Comparison of ENCODE assay signal across 1 cellular context in the genomic region with DNA sequence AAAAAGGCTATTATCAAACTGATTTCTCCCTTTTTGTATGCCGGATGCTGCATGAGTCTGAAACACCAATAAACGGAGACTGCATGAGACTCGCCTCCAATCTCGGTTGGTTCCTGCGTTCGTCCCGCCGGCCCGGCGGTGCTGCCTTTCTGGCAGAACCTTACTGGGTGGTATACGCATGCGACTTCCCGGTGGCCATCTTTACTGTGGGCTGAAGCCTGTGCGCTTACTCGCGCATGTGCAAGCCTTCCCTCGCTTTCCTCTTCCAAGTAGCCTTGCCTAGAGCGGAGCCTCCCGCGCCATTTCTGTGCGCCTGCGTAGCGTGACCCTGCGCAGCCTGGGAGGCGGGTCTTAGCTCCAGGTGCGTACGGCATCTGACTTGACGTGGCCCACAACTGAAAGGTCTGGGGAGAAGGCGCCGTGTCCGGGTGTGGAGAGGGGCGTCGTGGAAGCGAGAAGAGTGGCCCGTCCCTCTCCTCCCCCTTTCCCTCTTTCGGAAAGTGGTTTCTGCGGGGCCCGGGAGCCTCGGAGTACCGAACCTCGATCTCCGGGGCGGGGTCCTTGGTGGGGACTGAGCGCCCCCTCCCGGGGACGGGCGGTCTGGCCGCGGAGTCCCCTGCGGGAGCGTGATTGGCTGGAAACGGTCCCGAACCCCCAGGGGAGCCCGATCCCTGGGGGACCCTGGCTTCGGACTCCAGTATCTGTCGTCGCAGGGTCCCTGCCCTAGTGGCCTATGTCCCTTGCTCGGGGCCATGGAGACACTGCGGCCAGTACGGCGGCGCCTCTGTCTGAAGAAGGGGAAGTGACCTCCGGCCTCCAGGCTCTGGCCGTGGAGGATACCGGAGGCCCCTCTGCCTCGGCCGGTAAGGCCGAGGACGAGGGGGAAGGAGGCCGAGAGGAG.
TF ChIP-seq lines count a peak whose summit lies in the region.

Gene PAGR1, plus strand, starts transcription at position 360 of the 901 bp plus-strand sequence. Its CDS starts 374 bp downstream, at position 734.

TF ChIP-seq in HepG2, 621 proteins besides CTCF, POLR2A, EP300 and RAD21 (continued from another document and continues in another):
- TF ChIP-seq GRHL1 (CRISPR knock-in tag; conservative IDR thresholded peaks at IDR 0.05) (no peak), ZNF720 (CRISPR knock-in tag; IDR thresholded peaks at IDR 0.05) (no peak), ZNF83 (CRISPR knock-in tag; IDR thresholded peaks at IDR 0.05; ENCODE audit: borderline replicate concordance) (no peak), ZNF260 (CRISPR knock-in tag; IDR thresholded peaks at IDR 0.05; ENCODE audit: borderline replicate concordance, low read depth) (no peak), CCDC6 (CRISPR knock-in tag; IDR thresholded peaks at IDR 0.05) (no peak; the same call in 1 of the 2 replicates), MLX (CRISPR knock-in tag; IDR thresholded peaks at IDR 0.05) (no peak), ZNF234 (CRISPR knock-in tag; conservative IDR thresholded peaks at IDR 0.05) (no peak), ZNF766 (CRISPR knock-in tag; IDR thresholded peaks at IDR 0.05; ENCODE audit: borderline replicate concordance) (peak; percentile 43; the same call in 1 of the 2 replicates), ZNF772 (CRISPR knock-in tag; IDR thresholded peaks at IDR 0.05) (peak; percentile 83; the same call in 1 of the 2 replicates), BRCA1 (CRISPR knock-in tag; IDR thresholded peaks at IDR 0.05) (peak; percentile 94; the same call in 1 of the 2 replicates), ZNF207 (IDR thresholded peaks at IDR 0.05; ENCODE audit: borderline replicate concordance) (no peak), DDIT3 (CRISPR knock-in tag; IDR thresholded peaks at IDR 0.05) (no peak), GATAD1 (CRISPR knock-in tag; IDR thresholded peaks at IDR 0.05) (peak; percentile 90), PHF21A (CRISPR knock-in tag; IDR thresholded peaks at IDR 0.05) (no peak; the same call in 1 of the 2 replicates), NR2C2 (CRISPR knock-in tag; IDR thresholded peaks at IDR 0.05; ENCODE audit: borderline replicate concordance) (peak; percentile 96), HDAC1 (CRISPR knock-in tag; IDR thresholded peaks at IDR 0.05) (peak; percentile 81), ZNF430 (CRISPR knock-in tag; IDR thresholded peaks at IDR 0.05) (no peak; the same call in 1 of the 2 replicates), BCLAF1 (IDR thresholded peaks at IDR 0.05) (no peak), CHD2 (IDR thresholded peaks at IDR 0.05; ENCODE audit: low read depth, low read length) (peak; percentile 41), ZNF30 (CRISPR knock-in tag; IDR thresholded peaks at IDR 0.05) (no peak), DR1 (CRISPR knock-in tag; IDR thresholded peaks at IDR 0.05) (peak; percentile 80), HOXA3 (CRISPR knock-in tag; IDR thresholded peaks at IDR 0.05) (peak; percentile 99), SMAD1 (CRISPR knock-in tag; IDR thresholded peaks at IDR 0.05; ENCODE audit: borderline replicate concordance, low read depth) (peak; percentile 96; the same call in 1 of the 2 replicates), ZNF703 (CRISPR knock-in tag; IDR thresholded peaks at IDR 0.05; ENCODE audit: borderline replicate concordance) (no peak), SATB2 (CRISPR knock-in tag; IDR thresholded peaks at IDR 0.05) (no peak), FOSL2 (CRISPR knock-in tag; IDR thresholded peaks at IDR 0.05) (peak; percentile 45)
- TF ChIP-seq, protein P1, sequence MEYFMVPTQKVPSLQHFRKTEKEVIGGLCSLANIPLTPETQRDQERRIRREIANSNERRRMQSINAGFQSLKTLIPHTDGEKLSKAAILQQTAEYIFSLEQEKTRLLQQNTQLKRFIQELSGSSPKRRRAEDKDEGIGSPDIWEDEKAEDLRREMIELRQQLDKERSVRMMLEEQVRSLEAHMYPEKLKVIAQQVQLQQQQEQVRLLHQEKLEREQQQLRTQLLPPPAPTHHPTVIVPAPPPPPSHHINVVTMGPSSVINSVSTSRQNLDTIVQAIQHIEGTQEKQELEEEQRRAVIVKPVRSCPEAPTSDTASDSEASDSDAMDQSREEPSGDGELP (IDR thresholded peaks at IDR 0.05; ENCODE audit: borderline replicate concordance, low read depth), result no peak; the same call in 1 of the 2 replicates
- TF ChIP-seq, protein P2, sequence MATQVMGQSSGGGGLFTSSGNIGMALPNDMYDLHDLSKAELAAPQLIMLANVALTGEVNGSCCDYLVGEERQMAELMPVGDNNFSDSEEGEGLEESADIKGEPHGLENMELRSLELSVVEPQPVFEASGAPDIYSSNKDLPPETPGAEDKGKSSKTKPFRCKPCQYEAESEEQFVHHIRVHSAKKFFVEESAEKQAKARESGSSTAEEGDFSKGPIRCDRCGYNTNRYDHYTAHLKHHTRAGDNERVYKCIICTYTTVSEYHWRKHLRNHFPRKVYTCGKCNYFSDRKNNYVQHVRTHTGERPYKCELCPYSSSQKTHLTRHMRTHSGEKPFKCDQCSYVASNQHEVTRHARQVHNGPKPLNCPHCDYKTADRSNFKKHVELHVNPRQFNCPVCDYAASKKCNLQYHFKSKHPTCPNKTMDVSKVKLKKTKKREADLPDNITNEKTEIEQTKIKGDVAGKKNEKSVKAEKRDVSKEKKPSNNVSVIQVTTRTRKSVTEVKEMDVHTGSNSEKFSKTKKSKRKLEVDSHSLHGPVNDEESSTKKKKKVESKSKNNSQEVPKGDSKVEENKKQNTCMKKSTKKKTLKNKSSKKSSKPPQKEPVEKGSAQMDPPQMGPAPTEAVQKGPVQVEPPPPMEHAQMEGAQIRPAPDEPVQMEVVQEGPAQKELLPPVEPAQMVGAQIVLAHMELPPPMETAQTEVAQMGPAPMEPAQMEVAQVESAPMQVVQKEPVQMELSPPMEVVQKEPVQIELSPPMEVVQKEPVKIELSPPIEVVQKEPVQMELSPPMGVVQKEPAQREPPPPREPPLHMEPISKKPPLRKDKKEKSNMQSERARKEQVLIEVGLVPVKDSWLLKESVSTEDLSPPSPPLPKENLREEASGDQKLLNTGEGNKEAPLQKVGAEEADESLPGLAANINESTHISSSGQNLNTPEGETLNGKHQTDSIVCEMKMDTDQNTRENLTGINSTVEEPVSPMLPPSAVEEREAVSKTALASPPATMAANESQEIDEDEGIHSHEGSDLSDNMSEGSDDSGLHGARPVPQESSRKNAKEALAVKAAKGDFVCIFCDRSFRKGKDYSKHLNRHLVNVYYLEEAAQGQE (IDR thresholded peaks at IDR 0.05; ENCODE audit: borderline replicate concordance in 1 of 2, low read depth in 1 of 2, low read length in 2 of 2), result no peak
- TF ChIP-seq, protein P3, sequence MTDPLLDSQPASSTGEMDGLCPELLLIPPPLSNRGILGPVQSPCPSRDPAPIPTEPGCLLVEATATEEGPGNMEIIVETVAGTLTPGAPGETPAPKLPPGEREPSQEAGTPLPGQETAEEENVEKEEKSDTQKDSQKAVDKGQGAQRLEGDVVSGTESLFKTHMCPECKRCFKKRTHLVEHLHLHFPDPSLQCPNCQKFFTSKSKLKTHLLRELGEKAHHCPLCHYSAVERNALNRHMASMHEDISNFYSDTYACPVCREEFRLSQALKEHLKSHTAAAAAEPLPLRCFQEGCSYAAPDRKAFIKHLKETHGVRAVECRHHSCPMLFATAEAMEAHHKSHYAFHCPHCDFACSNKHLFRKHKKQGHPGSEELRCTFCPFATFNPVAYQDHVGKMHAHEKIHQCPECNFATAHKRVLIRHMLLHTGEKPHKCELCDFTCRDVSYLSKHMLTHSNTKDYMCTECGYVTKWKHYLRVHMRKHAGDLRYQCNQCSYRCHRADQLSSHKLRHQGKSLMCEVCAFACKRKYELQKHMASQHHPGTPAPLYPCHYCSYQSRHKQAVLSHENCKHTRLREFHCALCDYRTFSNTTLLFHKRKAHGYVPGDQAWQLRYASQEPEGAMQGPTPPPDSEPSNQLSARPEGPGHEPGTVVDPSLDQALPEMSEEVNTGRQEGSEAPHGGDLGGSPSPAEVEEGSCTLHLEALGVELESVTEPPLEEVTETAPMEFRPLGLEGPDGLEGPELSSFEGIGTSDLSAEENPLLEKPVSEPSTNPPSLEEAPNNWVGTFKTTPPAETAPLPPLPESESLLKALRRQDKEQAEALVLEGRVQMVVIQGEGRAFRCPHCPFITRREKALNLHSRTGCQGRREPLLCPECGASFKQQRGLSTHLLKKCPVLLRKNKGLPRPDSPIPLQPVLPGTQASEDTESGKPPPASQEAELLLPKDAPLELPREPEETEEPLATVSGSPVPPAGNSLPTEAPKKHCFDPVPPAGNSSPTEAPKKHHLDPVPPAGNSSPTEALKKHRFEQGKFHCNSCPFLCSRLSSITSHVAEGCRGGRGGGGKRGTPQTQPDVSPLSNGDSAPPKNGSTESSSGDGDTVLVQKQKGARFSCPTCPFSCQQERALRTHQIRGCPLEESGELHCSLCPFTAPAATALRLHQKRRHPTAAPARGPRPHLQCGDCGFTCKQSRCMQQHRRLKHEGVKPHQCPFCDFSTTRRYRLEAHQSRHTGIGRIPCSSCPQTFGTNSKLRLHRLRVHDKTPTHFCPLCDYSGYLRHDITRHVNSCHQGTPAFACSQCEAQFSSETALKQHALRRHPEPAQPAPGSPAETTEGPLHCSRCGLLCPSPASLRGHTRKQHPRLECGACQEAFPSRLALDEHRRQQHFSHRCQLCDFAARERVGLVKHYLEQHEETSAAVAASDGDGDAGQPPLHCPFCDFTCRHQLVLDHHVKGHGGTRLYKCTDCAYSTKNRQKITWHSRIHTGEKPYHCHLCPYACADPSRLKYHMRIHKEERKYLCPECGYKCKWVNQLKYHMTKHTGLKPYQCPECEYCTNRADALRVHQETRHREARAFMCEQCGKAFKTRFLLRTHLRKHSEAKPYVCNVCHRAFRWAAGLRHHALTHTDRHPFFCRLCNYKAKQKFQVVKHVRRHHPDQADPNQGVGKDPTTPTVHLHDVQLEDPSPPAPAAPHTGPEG (CRISPR knock-in tag; IDR thresholded peaks at IDR 0.05), result peak; percentile 98
